10 cellular contexts compared by ENCODE assay signal in the genomic region with DNA sequence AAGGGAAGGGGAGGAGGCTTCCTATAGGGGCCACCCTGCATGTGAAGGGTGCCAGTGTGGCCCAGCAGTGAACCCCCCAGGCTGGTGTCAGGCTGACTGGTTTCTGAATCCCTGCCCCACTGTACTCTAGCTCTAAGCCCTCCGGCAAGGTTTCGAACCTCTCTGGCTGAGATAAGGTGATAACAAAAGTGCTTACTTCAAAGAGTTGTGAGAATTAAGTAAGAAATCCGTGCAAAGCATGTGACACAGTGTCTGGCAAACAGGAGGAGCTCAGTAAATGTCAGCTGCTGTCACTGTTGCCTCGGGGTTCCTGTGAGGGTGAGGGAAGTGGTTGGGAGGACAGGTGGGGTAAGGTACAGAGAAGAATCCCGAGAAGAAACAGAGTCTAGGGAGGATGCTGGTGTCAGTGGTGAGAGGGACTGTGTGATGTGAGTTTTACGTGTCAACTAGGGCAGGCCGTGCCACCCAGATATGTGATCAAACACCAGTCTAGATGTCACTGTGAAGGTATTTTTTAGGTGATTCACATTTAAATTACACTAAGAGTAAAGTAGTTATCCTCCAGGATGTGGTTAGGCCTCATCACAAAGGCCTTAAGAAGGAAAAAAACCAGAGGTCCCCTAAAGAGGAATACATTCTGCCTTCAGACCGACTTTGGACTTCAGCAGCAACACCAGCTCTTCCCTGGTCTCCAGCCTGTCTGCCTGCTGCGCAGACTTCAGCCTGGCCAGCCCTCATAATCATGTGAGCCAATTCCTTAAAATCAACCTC.
DNase-seq lines count a peak whose midpoint lies in the region; ATAC-seq and TF ChIP-seq lines count a peak whose summit lies in the region.
"Had no signal": no experiment of that assay in that cellular context is flagged by ENCODE, and none has a peak within 500 bp of the region (broad histone marks: within the 10 kb centered on the region; RNA-seq: fewer than 3 reads in every experiment).

No MANE protein-coding gene starts in this region.

- no peaks in the 10 kb centered on the region for H3K36me3 ChIP-seq in transverse colon
- H3K36me3 ChIP-seq: neutrophil had no signal

- no peaks in the 10 kb centered on the region for H3K4me1 ChIP-seq in transverse colon

- peaks cover 9 to 14% of the 10 kb centered on the region in 2 donors for H3K4me1 Mint-ChIP-seq in effector memory CD8-positive, alpha-beta T cell (ENCODE audit: low read depth in 2 of 2)

- TF ChIP-seq CTCF in transverse colon (IDR thresholded peaks at IDR 0.05) = no peak

- WGBS in transverse colon (ENCODE audit: low coverage in 1 of 2), 2 donors = 55 to 60% methylated on average over 7 to 9 of the region's 9 CpGs

- peaks cover 0 to 16% of the 10 kb centered on the region in 2 donors for H3K27me3 Mint-ChIP-seq in effector memory CD8-positive, alpha-beta T cell

- H3K27ac Mint-ChIP-seq in effector memory CD8-positive, alpha-beta T cell = peak overlapping the region; percentile 91 to 92

- no peak overlapping the region for H3K4me3 ChIP-seq in transverse colon

- peak; percentile 90 for ATAC-seq in effector memory CD8-positive, alpha-beta T cell (replicated peaks)
- ATAC-seq in HG02840 (IDR thresholded peaks at IDR 0.05; ENCODE audit: low FRiP score, unreplicated experiment) = no peak

- H3K27me3 ChIP-seq in transverse colon = no peaks in the 10 kb centered on the region
- H3K27me3 ChIP-seq: neutrophil had no signal

- in situ Hi-C loops in transverse colon (cut with MboI; ENCODE audit: low pct_ligation_motif_present in 1 of 4, low pct_unique_long_range_greater_than_20kb in 1 of 4, low sequenced_read_pairs in 3 of 4) = no loop called here

- DNase-seq in ELF-1 (ENCODE audit: low read depth, low spot score) (peak; percentile 86), NCI-H2196 treated with DMSO at 0.1 percent for 48 hours (lab: John Stamatoyannopoulos, UW; ENCODE audit: unreplicated experiment) (no peak), transverse colon (no peak), NCI-H2107 treated with DMSO at 0.1 percent for 48 hours (lab: John Stamatoyannopoulos, UW; ENCODE audit: unreplicated experiment) (no peak)
- DNase-seq in activated CD4-positive, alpha-beta T cell treated with anti-CD3 and anti-CD28 coated beads, Interleukin-2, amount 50 U/mL, for 4 hours = peak; percentile 49 to 51
- peak; percentile 9 to 29 (median 18) for DNase-seq in effector memory CD8-positive, alpha-beta T cell
- peak; percentile 14 for DNase-seq in stimulated activated CD4-positive, alpha-beta T cell treated with anti-CD3 and anti-CD28 coated beads, Interleukin-1b, Interleukin-23, amount 100 ng/mL, for 4 hours (ENCODE audit: low read depth in 2 of 2)
- DNase-seq: NCI-H526 had no signal

- intact Hi-C loops in transverse colon (cut with DNase I; ENCODE audit: low total_unique reads) = no loop called here

- H3K36me3 Mint-ChIP-seq in effector memory CD8-positive, alpha-beta T cell (ENCODE audit: insufficient read depth) = peaks cover 3% of the 10 kb centered on the region

- TF ChIP-seq POLR2A in transverse colon (IDR thresholded peaks at IDR 0.05) = no peak

- peak overlapping the region; percentile 11 to 23 for H3K4me3 Mint-ChIP-seq in effector memory CD8-positive, alpha-beta T cell

- H3K27ac ChIP-seq in transverse colon = no peak overlapping the region
- H3K27ac ChIP-seq: neutrophil had no signal

- H3K9me3 Mint-ChIP-seq in effector memory CD8-positive, alpha-beta T cell = no peaks in the 10 kb centered on the region

- H3K9me3 ChIP-seq in transverse colon = no peaks in the 10 kb centered on the region
- H3K9me3 ChIP-seq: neutrophil had no signal

- no peak for TF ChIP-seq EP300 in transverse colon (IDR thresholded peaks at IDR 0.05; ENCODE audit: low read depth)

Comparison
In these comparisons a context has a peak if more than half of its experiments do, and no peak if none do; other contexts are left out.
1. DNase-seq: peak in ELF-1 (single experiment), activated CD4-positive, alpha-beta T cell treated with anti-CD3 and anti-CD28 coated beads, Interleukin-2, amount 50 U/mL, for 4 hours (2 of 2), effector memory CD8-positive, alpha-beta T cell (3 of 3) and stimulated activated CD4-positive, alpha-beta T cell treated with anti-CD3 and anti-CD28 coated beads, Interleukin-1b, Interleukin-23, amount 100 ng/mL, for 4 hours (2 of 2); none in NCI-H2196 treated with DMSO at 0.1 percent for 48 hours (single experiment), transverse colon (single experiment) and NCI-H2107 treated with DMSO at 0.1 percent for 48 hours (single experiment).